In the genomic region with DNA sequence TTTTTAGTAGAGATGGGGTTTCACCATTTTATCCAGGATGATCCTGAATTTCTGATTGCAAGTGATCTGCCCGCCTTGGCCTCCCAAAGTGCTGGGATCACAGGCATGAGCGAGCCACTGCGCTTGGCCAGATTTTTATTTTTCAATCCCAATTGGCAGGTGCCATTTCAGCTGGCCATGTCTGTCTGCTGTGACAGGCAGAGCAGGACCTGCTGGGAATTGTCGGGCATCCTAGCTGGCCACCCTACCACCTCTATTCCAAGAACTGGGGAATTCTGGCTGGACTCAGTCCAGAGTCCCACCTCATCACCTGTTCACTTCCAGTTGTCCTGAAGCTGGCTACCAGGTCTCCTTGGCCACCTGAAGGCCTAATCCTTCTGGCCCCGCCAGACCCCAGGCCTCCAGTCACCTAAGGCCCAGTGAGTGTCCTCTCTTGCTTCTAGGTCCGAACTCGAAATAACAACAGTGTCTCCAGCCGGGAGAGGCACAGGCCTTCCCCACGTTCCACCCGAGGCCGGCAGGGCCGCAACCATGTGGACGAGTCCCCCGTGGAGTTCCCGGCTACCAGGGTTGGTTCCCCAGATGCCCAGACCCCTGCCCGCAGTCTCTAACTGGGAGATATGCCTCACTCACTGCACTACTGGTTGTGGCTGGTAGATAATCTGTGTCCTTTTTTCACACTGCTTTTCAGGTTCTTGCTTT, we compare ENCODE assay signal across 1 cellular context.
TF ChIP-seq lines count a peak whose summit lies in the region.

No MANE protein-coding gene starts in this region.

TF ChIP-seq in WTC11, 78 proteins besides CTCF, POLR2A, EP300 and RAD21:
- TF ChIP-seq, protein P1, sequence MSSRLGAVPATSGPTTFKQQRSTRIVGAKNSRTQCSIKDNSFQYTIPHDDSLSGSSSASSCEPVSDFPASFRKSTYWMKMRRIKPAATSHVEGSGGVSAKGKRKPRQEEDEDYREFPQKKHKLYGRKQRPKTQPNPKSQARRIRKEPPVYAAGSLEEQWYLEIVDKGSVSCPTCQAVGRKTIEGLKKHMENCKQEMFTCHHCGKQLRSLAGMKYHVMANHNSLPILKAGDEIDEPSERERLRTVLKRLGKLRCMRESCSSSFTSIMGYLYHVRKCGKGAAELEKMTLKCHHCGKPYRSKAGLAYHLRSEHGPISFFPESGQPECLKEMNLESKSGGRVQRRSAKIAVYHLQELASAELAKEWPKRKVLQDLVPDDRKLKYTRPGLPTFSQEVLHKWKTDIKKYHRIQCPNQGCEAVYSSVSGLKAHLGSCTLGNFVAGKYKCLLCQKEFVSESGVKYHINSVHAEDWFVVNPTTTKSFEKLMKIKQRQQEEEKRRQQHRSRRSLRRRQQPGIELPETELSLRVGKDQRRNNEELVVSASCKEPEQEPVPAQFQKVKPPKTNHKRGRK (CRISPR knock-in tag; IDR thresholded peaks at IDR 0.05; ENCODE audit: borderline replicate concordance) = no peak
- TF ChIP-seq ZNF423 (CRISPR knock-in tag; IDR thresholded peaks at IDR 0.05) = no peak
- TF ChIP-seq, protein P2, sequence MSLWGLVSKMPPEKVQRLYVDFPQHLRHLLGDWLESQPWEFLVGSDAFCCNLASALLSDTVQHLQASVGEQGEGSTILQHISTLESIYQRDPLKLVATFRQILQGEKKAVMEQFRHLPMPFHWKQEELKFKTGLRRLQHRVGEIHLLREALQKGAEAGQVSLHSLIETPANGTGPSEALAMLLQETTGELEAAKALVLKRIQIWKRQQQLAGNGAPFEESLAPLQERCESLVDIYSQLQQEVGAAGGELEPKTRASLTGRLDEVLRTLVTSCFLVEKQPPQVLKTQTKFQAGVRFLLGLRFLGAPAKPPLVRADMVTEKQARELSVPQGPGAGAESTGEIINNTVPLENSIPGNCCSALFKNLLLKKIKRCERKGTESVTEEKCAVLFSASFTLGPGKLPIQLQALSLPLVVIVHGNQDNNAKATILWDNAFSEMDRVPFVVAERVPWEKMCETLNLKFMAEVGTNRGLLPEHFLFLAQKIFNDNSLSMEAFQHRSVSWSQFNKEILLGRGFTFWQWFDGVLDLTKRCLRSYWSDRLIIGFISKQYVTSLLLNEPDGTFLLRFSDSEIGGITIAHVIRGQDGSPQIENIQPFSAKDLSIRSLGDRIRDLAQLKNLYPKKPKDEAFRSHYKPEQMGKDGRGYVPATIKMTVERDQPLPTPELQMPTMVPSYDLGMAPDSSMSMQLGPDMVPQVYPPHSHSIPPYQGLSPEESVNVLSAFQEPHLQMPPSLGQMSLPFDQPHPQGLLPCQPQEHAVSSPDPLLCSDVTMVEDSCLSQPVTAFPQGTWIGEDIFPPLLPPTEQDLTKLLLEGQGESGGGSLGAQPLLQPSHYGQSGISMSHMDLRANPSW (CRISPR knock-in tag; conservative IDR thresholded peaks at IDR 0.05; ENCODE audit: low read depth) = no peak
- no peak for TF ChIP-seq ZNF671 (CRISPR knock-in tag; IDR thresholded peaks at IDR 0.05)
- no peak for TF ChIP-seq TEAD4 (CRISPR knock-in tag; IDR thresholded peaks at IDR 0.05)
